ENCODE assay signal across 8 cellular contexts in genomic region chr1:156926175-156926574, GRCh38. TPM values are rescaled to one million over a fixed set of nuclear protein-coding genes. Genes with fewer than 3 reads are reported as not detected.
DNase-seq lines count a peak whose midpoint lies in the region; ATAC-seq, FAIRE-seq and TF ChIP-seq lines count a peak whose summit lies in the region.

No MANE protein-coding gene starts in this region.

- DNase-seq in GF-D8 (lab: John Stamatoyannopoulos, UW) (peak; percentile 66), NCI-H1092 treated with DMSO at 0.1 percent for 48 hours (lab: John Stamatoyannopoulos, UW) (peak; percentile 24), GM12891 (ENCODE audit: insufficient read length, low spot score) (no peak), ureter (ENCODE audit: low spot score) (no peak)
- DNase-seq in activated T-cell treated with anti-CD3 and anti-CD28 coated beads, Interleukin-2, amount 50 U/mL, for 72 hours: peak; percentile 73 to 82
- DNase-seq in naive thymus-derived CD4-positive, alpha-beta T cell: no peak

- H3K9me3 ChIP-seq in naive thymus-derived CD4-positive, alpha-beta T cell (ENCODE audit: control insufficient read depth in 2 of 3, low read length in 3 of 3): no peaks in the 10 kb centered on the region

- H3K4me1 ChIP-seq in naive thymus-derived CD4-positive, alpha-beta T cell (ENCODE audit: control insufficient read depth in 2 of 2, insufficient read depth in 2 of 2, low read length in 2 of 2): peaks cover 0 to 8% of the 10 kb centered on the region in 2 donors

- H3K27ac Mint-ChIP-seq in activated T-cell treated with anti-CD3 and anti-CD28 coated beads, Interleukin-2, amount 50 U/mL, for 72 hours: no peak overlapping the region
- H3K27ac Mint-ChIP-seq in naive thymus-derived CD4-positive, alpha-beta T cell: no peak overlapping the region

- ATAC-seq in activated T-cell treated with anti-CD3 and anti-CD28 coated beads, Interleukin-2, amount 50 U/mL, for 72 hours (replicated peaks in 1 of 2): peak; percentile 76 to 87
- ATAC-seq in naive thymus-derived CD4-positive, alpha-beta T cell: peak; percentile 30
- ATAC-seq in GM18858 (IDR thresholded peaks at IDR 0.05; ENCODE audit: unreplicated experiment) (no peak), GM21360 (IDR thresholded peaks at IDR 0.05; ENCODE audit: unreplicated experiment) (no peak)

- intact Hi-C loops in naive thymus-derived CD4-positive, alpha-beta T cell (cut with micrococcal nuclease): loop anchor here (2.0 to 5.0 kb wide), 3 partner anchors 15 to 299 kb away; partner anchors contain the start of genes ISG20L2 (in 1 of the 2) and METTL25B (in 1 of the 2)

- POLR2A ChIA-PET in naive thymus-derived CD4-positive, alpha-beta T cell (lab: Charles Lee): interaction anchor here (0.8 kb wide), 1 partner anchor 36 kb away, joined by 3 read pairs; no protein-coding TSS in a partner anchor

- peaks cover 97% of the 10 kb centered on the region for H3K27me3 Mint-ChIP-seq in activated T-cell treated with anti-CD3 and anti-CD28 coated beads, Interleukin-2, amount 50 U/mL, for 72 hours (ENCODE audit: low read depth)
- peaks cover 80 to 95% (median 85%) of the 10 kb centered on the region in 5 donors for H3K27me3 Mint-ChIP-seq in naive thymus-derived CD4-positive, alpha-beta T cell

- H3K27me3 ChIP-seq in naive thymus-derived CD4-positive, alpha-beta T cell (ENCODE audit: control insufficient read depth in 2 of 2, insufficient read depth in 2 of 2, low read length in 2 of 2): peaks cover 21 to 37% of the 10 kb centered on the region in 2 donors

- H3K9me3 Mint-ChIP-seq in activated T-cell treated with anti-CD3 and anti-CD28 coated beads, Interleukin-2, amount 50 U/mL, for 72 hours: no peaks in the 10 kb centered on the region
- H3K9me3 Mint-ChIP-seq in naive thymus-derived CD4-positive, alpha-beta T cell: no peaks in the 10 kb centered on the region

- no peak overlapping the region for H3K4me3 ChIP-seq in naive thymus-derived CD4-positive, alpha-beta T cell (ENCODE audit: low read length)

- H3K36me3 Mint-ChIP-seq in activated T-cell treated with anti-CD3 and anti-CD28 coated beads, Interleukin-2, amount 50 U/mL, for 72 hours (ENCODE audit: insufficient read depth in 2 of 2): peaks cover 0 to 1% of the 10 kb centered on the region in 2 donors
- peaks cover 0 to 3% (median 0%) of the 10 kb centered on the region in 5 donors for H3K36me3 Mint-ChIP-seq in naive thymus-derived CD4-positive, alpha-beta T cell

- peaks cover 34% of the 10 kb centered on the region for H3K4me1 Mint-ChIP-seq in activated T-cell treated with anti-CD3 and anti-CD28 coated beads, Interleukin-2, amount 50 U/mL, for 72 hours (ENCODE audit: low read depth)
- H3K4me1 Mint-ChIP-seq in naive thymus-derived CD4-positive, alpha-beta T cell: peaks cover 13 to 29% (median 26%) of the 10 kb centered on the region in 7 donors

- no peak overlapping the region for H3K27ac ChIP-seq in naive thymus-derived CD4-positive, alpha-beta T cell (ENCODE audit: low read depth, low read length)

- H3K4me3 Mint-ChIP-seq in activated T-cell treated with anti-CD3 and anti-CD28 coated beads, Interleukin-2, amount 50 U/mL, for 72 hours: peak overlapping the region in 1 of 2 donors; percentile 8
- peak overlapping the region in 2 of 10 donors; percentile 11 to 67 for H3K4me3 Mint-ChIP-seq in naive thymus-derived CD4-positive, alpha-beta T cell

- CTCF ChIA-PET in naive thymus-derived CD4-positive, alpha-beta T cell (lab: Charles Lee): interaction anchor here (1.7 kb wide), 1 partner anchor 87 kb away, joined by 6 read pairs; no protein-coding TSS in a partner anchor

- no peaks in the 10 kb centered on the region for H3K36me3 ChIP-seq in naive thymus-derived CD4-positive, alpha-beta T cell (ENCODE audit: control insufficient read depth in 2 of 3, insufficient read depth in 3 of 3, low read length in 3 of 3)

- no peak for FAIRE-seq in GM12891 (lab: Jason Lieb, UNC)

- TF ChIP-seq POLR2A in GM12891 (IDR thresholded peaks at IDR 0.05; ENCODE audit: low read depth, low read length): no peak

TF ChIP-seq in GM12891, 5 proteins besides CTCF, POLR2A, EP300 and RAD21:
- TF ChIP-seq TAF1 (IDR thresholded peaks at IDR 0.05; ENCODE audit: low read depth, low read length) (no peak), SPI1 (IDR thresholded peaks at IDR 0.05; ENCODE audit: low read depth, low read length) (no peak), POLR2AphosphoS5 (IDR thresholded peaks at IDR 0.05; ENCODE audit: low read depth, low read length) (no peak), PAX5 (IDR thresholded peaks at IDR 0.05; ENCODE audit: insufficient read depth, low read length, severe bottlenecking) (no peak)

RNA-seq across cellular contexts. Expression of gene LRRC71, which starts 5.7 kb away (rescaled TPM):
- not detected for total RNA-seq in activated T-cell treated with anti-CD3 and anti-CD28 coated beads, Interleukin-2, amount 50 U/mL, for 72 hours
- total RNA-seq in naive thymus-derived CD4-positive, alpha-beta T cell: not detected
- not detected for polyA plus RNA-seq in naive thymus-derived CD4-positive, alpha-beta T cell
- not detected for polyA plus RNA-seq in GM12891 (2012; ENCODE audit: low read depth, missing spikeins)
- not detected for total RNA-seq in ureter

RNA-seq across cellular contexts. Expression of gene PEAR1, which starts 32.7 kb away (rescaled TPM):
- under 1 TPM in 1 of 2 donors, not detected in 1; 0.07 TPM for total RNA-seq in activated T-cell treated with anti-CD3 and anti-CD28 coated beads, Interleukin-2, amount 50 U/mL, for 72 hours
- total RNA-seq in naive thymus-derived CD4-positive, alpha-beta T cell: under 1 TPM; 0.19 to 0.88 (median 0.30) TPM
- polyA plus RNA-seq in naive thymus-derived CD4-positive, alpha-beta T cell: 1 to 10 TPM in 1 of 2 donors, under 1 TPM in 1; 0.82 to 1.2 TPM
- not detected for polyA plus RNA-seq in GM12891 (2012; ENCODE audit: low read depth, missing spikeins)
- total RNA-seq in ureter: 10.0 TPM

Comparison
In these comparisons a context has a peak if more than half of its experiments do, and no peak if none do; other contexts are left out.
1. DNase-seq: peak in GF-D8 (single experiment), NCI-H1092 treated with DMSO at 0.1 percent for 48 hours (single experiment) and activated T-cell treated with anti-CD3 and anti-CD28 coated beads, Interleukin-2, amount 50 U/mL, for 72 hours (2 of 2); none in naive thymus-derived CD4-positive, alpha-beta T cell (0 of 9), GM12891 (single experiment) and ureter (single experiment).
2. ATAC-seq: peak in activated T-cell treated with anti-CD3 and anti-CD28 coated beads, Interleukin-2, amount 50 U/mL, for 72 hours (2 of 2) and naive thymus-derived CD4-positive, alpha-beta T cell (single experiment); none in GM18858 (single experiment) and GM21360 (single experiment).